Comparison of ENCODE assay signal across 15 cellular contexts in genomic region chr9:110146371-110146770, GRCh38.
DNase-seq lines count a peak whose midpoint lies in the region; ATAC-seq, FAIRE-seq and TF ChIP-seq lines count a peak whose summit lies in the region.
"Had no signal": no experiment of that assay in that cellular context is flagged by ENCODE, and none has a peak within 500 bp of the region (broad histone marks: within the 10 kb centered on the region; RNA-seq: fewer than 3 reads in every experiment).

No MANE protein-coding gene starts in this region.

- H3K27me3 Mint-ChIP-seq in T-helper 17 cell, result no peaks in the 10 kb centered on the region
- no peaks in the 10 kb centered on the region for H3K27me3 Mint-ChIP-seq in memory B cell
- H3K27me3 Mint-ChIP-seq: CD8-positive, alpha-beta memory T cell had no signal

- H3K4me3 Mint-ChIP-seq in T-helper 17 cell (no peak overlapping the region), memory B cell (peak overlapping the region; percentile 22)
- H3K4me3 Mint-ChIP-seq: CD8-positive, alpha-beta memory T cell had no signal

- ATAC-seq in T-helper 17 cell (no peak), memory B cell (ENCODE audit: low read depth) (no peak)
- ATAC-seq: Right ventricle myocardium inferior had no signal

- peak overlapping the region; percentile 72 for H3K27ac Mint-ChIP-seq in T-helper 17 cell
- H3K27ac Mint-ChIP-seq in memory B cell, result peak overlapping the region; percentile 93

- in situ Hi-C loops in KBM-7 (cut with MboI; ENCODE audit: low pct_unique_long_range_greater_than_20kb, low sequenced_read_pairs), result loop anchor here (25.0 kb wide), 1 partner anchor 234 kb away; no protein-coding TSS in a partner anchor

- H3K9me3 ChIP-seq in T-helper 17 cell (ENCODE audit: control insufficient read depth, low read length, poor library complexity, severe bottlenecking), result no peaks in the 10 kb centered on the region
- H3K9me3 ChIP-seq: suprapubic skin had no signal

- H3K36me3 Mint-ChIP-seq in T-helper 17 cell (ENCODE audit: low read depth) (no peaks in the 10 kb centered on the region), memory B cell (peaks cover 27% of the 10 kb centered on the region)

- H3K9me3 Mint-ChIP-seq in memory B cell, result peaks cover 6% of the 10 kb centered on the region
- H3K9me3 Mint-ChIP-seq: CD8-positive, alpha-beta memory T cell had no signal

- TF ChIP-seq POLR2A in GM12891 (IDR thresholded peaks at IDR 0.05; ENCODE audit: low read depth, low read length), result no peak

- peak; percentile 26 for FAIRE-seq in GM12891 (lab: Jason Lieb, UNC)
- FAIRE-seq: islet of Langerhans had no signal

- DNase-seq in CD1c-positive myeloid dendritic cell (ENCODE audit: extremely low spot score) (peak; percentile 11), GM12891 (ENCODE audit: insufficient read length, low spot score) (no peak), T-helper 17 cell (no peak), memory B cell (ENCODE audit: low spot score in 2 of 2) (no peak), KBM-7 (no peak), retina (no peak)
- no peak for DNase-seq in stimulated activated CD4-positive, alpha-beta T cell treated with anti-CD3 and anti-CD28 coated beads, Interleukin-2, amount 100 ng/mL, for 24 hours
- DNase-seq: CD8-positive, alpha-beta memory T cell; GDM1; midbrain; NCI-H1105; NCI-H2171 had no signal

- H3K4me1 Mint-ChIP-seq in T-helper 17 cell, result peaks cover 41% of the 10 kb centered on the region
- peaks cover 70% of the 10 kb centered on the region for H3K4me1 Mint-ChIP-seq in memory B cell

TF ChIP-seq in GM12891, 5 proteins besides CTCF, POLR2A, EP300 and RAD21:
- TF ChIP-seq PAX5 (IDR thresholded peaks at IDR 0.05; ENCODE audit: insufficient read depth, low read length, severe bottlenecking), result no peak
- no peak for TF ChIP-seq SPI1 (IDR thresholded peaks at IDR 0.05; ENCODE audit: low read depth, low read length)
- no peak for TF ChIP-seq POU2F2 (IDR thresholded peaks at IDR 0.05; ENCODE audit: low read depth, low read length)
